Comparison of ENCODE assay signal across 12 cellular contexts in the genomic region with DNA sequence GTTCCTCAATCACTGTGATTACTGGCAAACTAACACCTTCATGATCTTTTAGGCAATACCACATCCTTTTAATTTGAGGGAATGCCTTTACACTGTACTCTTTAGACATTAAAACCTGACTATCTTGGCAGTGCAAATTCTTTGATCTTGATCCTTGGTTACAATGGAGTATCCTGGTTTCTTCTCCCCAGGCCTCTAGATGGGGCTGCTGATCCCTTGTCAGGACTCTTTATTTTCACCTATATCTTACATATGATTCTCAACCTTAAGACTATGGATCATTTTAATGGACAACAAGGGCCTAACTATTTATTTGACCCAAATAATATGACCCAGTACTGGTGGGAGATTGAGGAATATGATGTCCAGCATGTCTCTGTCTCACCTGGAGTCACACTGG.
DNase-seq lines count a peak whose midpoint lies in the region; ATAC-seq and TF ChIP-seq lines count a peak whose summit lies in the region.
"Had no signal": no experiment of that assay in that cellular context is flagged by ENCODE, and none has a peak within 500 bp of the region (broad histone marks: within the 10 kb centered on the region; RNA-seq: fewer than 3 reads in every experiment).

No MANE protein-coding gene starts in this region.

- DNase-seq in DND-41 (no peak), HuH-7 (ENCODE audit: low spot score) (peak; percentile 2), iris pigment epithelial cell (ENCODE audit: low read depth) (peak; percentile 48), DMS79 (lab: John Stamatoyannopoulos, UW) (no peak), NCI-H187 (lab: John Stamatoyannopoulos, UW) (no peak)
- no peak for DNase-seq in activated CD4-positive, alpha-beta T cell treated with anti-CD3 and anti-CD28 coated beads, Interleukin-2, amount 50 U/mL, for 48 hours
- DNase-seq: activated T-cell treated with anti-CD3 and anti-CD28 coated beads for 4 hours had no signal

- H2AFZ ChIP-seq in DND-41 (ENCODE audit: low read depth, low read length): no peak overlapping the region

- ATAC-seq in DND-41 (ENCODE audit: insufficient read depth, low read depth): no peak
- no peak for ATAC-seq in GM19395 (IDR thresholded peaks at IDR 0.05; ENCODE audit: unreplicated experiment)
- ATAC-seq: natural killer cell treated with Interleukin-12 subunit alpha and Interleukin-12 subunit beta and Interleukin-15 and Interleukin-18, amount 100 ng/mL, for 72 hours had no signal

- no peak overlapping the region for H3K27ac ChIP-seq in DND-41 (ENCODE audit: low read length)
- H3K27ac ChIP-seq: esophagus muscularis mucosa, SK-N-MC had no signal

- no peak overlapping the region for H3K4me2 ChIP-seq in DND-41 (ENCODE audit: insufficient read depth, low read length)

- H3K9me3 ChIP-seq in DND-41 (ENCODE audit: insufficient read depth, low read length, severe bottlenecking): no peaks in the 10 kb centered on the region
- H3K9me3 ChIP-seq: esophagus muscularis mucosa had no signal

- TF ChIP-seq CTCF in DND-41 (IDR thresholded peaks at IDR 0.05; ENCODE audit: borderline replicate concordance, extremely low read depth, low read length, poor library complexity, severe bottlenecking): peak; percentile 20
- TF ChIP-seq CTCF in WI38 (IDR thresholded peaks at IDR 0.05; ENCODE audit: low read depth, low read length): peak; percentile 44

- H3K4me1 ChIP-seq in DND-41 (ENCODE audit: insufficient read depth, low read length): no peaks in the 10 kb centered on the region

- H4K20me1 ChIP-seq in DND-41 (ENCODE audit: insufficient read depth, low read length): no peaks in the 10 kb centered on the region

- H3K36me3 ChIP-seq in DND-41 (ENCODE audit: insufficient read depth, low read length): no peaks in the 10 kb centered on the region
- H3K36me3 ChIP-seq: esophagus muscularis mucosa had no signal

- H3K4me3 ChIP-seq in DND-41 (ENCODE audit: low read depth in 1 of 2, low read length in 2 of 2): no peak overlapping the region
- no peak overlapping the region for H3K4me3 ChIP-seq in WI38 (ENCODE audit: low read depth, low read length)
- H3K4me3 ChIP-seq: esophagus muscularis mucosa, SK-N-MC had no signal

- H3K9ac ChIP-seq in DND-41 (ENCODE audit: low read depth, low read length): no peak overlapping the region

- no peaks in the 10 kb centered on the region for H3K27me3 ChIP-seq in DND-41 (ENCODE audit: insufficient read depth, low read length, poor library complexity)
- H3K27me3 ChIP-seq: esophagus muscularis mucosa had no signal

- no peaks in the 10 kb centered on the region for H3K79me2 ChIP-seq in DND-41 (ENCODE audit: insufficient read depth, low read length)

Comparison
In these comparisons a context has a peak if more than half of its experiments do, and no peak if none do; other contexts are left out.
1. DNase-seq: peak in HuH-7 (single experiment) and iris pigment epithelial cell (single experiment); none in DND-41 (single experiment), DMS79 (single experiment), NCI-H187 (0 of 2) and activated CD4-positive, alpha-beta T cell treated with anti-CD3 and anti-CD28 coated beads, Interleukin-2, amount 50 U/mL, for 48 hours (0 of 2).